ENCODE assay signal across 8 cellular contexts in the genomic region with DNA sequence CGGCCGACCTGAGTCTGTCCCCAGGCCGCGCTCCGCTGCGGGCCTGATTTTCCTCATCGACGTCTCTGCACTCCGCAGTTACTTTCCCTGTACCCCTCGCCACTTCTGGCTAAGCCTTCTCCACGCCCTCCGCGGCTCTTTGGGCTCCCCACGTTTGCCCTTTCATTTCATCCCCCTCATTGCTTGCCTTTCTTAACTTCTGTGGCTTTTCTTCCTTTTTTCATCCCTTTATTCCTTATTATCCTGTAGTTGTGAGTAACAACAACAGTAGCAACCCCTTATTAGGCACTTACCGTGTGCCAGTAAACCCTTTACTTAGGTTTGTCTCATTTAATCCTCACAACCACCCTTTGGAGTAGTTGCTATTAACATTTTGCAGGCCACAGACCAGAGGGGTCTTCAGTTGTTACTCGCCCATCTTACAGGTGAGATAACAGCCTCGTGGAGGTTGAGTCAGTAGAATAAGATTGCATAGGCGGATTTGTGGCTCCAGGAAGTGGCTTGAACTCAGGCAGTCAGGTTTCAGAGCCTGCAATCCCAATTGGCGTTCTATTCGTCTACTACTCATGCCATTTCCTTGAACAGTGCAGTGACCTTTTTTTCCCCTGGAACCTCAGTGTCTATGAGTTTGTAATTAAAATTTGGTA. TPM values are rescaled to one million over a fixed set of nuclear protein-coding genes. Genes with fewer than 3 reads are reported as not detected.
DNase-seq lines count a peak whose midpoint lies in the region; ATAC-seq, FAIRE-seq and TF ChIP-seq lines count a peak whose summit lies in the region.

No MANE protein-coding gene starts in this region.

- peak overlapping the region; percentile 99 for H3K27ac Mint-ChIP-seq in MCF 10A (ENCODE audit: low read depth, unreplicated experiment)

- H3K4me3 Mint-ChIP-seq in MCF 10A (ENCODE audit: unreplicated experiment): peak overlapping the region; percentile 97

- TSS peak; percentile 72 for BruUV-seq in MCF 10A (replicated peaks; lab: Mats Ljungman, UMichigan)

- CTCF ChIA-PET in AG04449 (lab: Yijun Ruan, JAX) (interaction anchor here (0.7 to 1.9 kb wide), 9 partner anchors 9 to 741 kb away, joined by 3 to 31 read pairs (median 7); no protein-coding TSS in a partner anchor), MCF 10A (lab: Yijun Ruan, JAX) (interaction anchor here (0.7 to 6.3 kb wide), 15 partner anchors 10 to 1148 kb away, joined by 3 to 47 read pairs (median 4); no protein-coding TSS in a partner anchor)

- no peaks in the 10 kb centered on the region for H3K9me3 Mint-ChIP-seq in MCF 10A (ENCODE audit: unreplicated experiment)

- no peaks in the 10 kb centered on the region for H3K27me3 Mint-ChIP-seq in MCF 10A (ENCODE audit: insufficient read depth, unreplicated experiment)

- intact Hi-C loops in MCF 10A (cut with micrococcal nuclease): no loop called here

- peaks cover 23% of the 10 kb centered on the region for H3K4me1 ChIP-seq in suprapubic skin

- peak overlapping the region; percentile 90 for H3K27ac ChIP-seq in suprapubic skin

- H3K4me3 ChIP-seq in AG04449 (ENCODE audit: low read depth, low read length) (peak overlapping the region; percentile 72), suprapubic skin (peak overlapping the region; percentile 77)

- no peaks in the 10 kb centered on the region for H3K27me3 ChIP-seq in suprapubic skin

- TF ChIP-seq EP300 in suprapubic skin (IDR thresholded peaks at IDR 0.05): no peak

- DNase-seq in AG04449 (ENCODE audit: low read depth, low spot score) (no peak), RCC 7860 (ENCODE audit: low spot score) (peak; percentile 77), MCF 10A (ENCODE audit: unreplicated experiment) (peak; percentile 70), lung microvascular endothelial cell (ENCODE audit: low read depth in 2 of 2) (peak; percentile 53 to 62), suprapubic skin (ENCODE audit: low spot score in 2 of 2) (peak in 1 of 2 donors; percentile 66), NCI-H1105 treated with DMSO at 0.1 percent for 48 hours (lab: John Stamatoyannopoulos, UW) (no peak)

- peaks cover 19% of the 10 kb centered on the region for H3K36me3 Mint-ChIP-seq in MCF 10A (ENCODE audit: insufficient read depth, unreplicated experiment)

- FAIRE-seq in RCC 7860 (lab: Jason Lieb, UNC): peak; percentile 31

- POLR2A ChIA-PET in AG04449 (lab: Yijun Ruan, JAX): no interaction called here
- POLR2A ChIA-PET in MCF 10A (lab: Yijun Ruan, JAX): interaction anchor here (0.7 to 2.0 kb wide), 13 partner anchors 12 to 1007 kb away, joined by 3 to 10 read pairs (median 4); a partner anchor contains a TSS

- TF ChIP-seq POLR2A in suprapubic skin (IDR thresholded peaks at IDR 0.05): no peak

- no peak for TF ChIP-seq CTCF in AG04449 (IDR thresholded peaks at IDR 0.05; ENCODE audit: insufficient read depth, low read length, missing control alignments)
- no peak for TF ChIP-seq CTCF in MCF 10A (IDR thresholded peaks at IDR 0.05; ENCODE audit: unreplicated experiment)
- TF ChIP-seq CTCF in suprapubic skin (IDR thresholded peaks at IDR 0.05): no peak

- no peaks in the 10 kb centered on the region for H3K36me3 ChIP-seq in suprapubic skin

- no peaks in the 10 kb centered on the region for H3K9me3 ChIP-seq in suprapubic skin

- peaks cover 36% of the 10 kb centered on the region for H3K4me1 Mint-ChIP-seq in MCF 10A (ENCODE audit: insufficient read depth, unreplicated experiment)

- ATAC-seq in GM18517 (IDR thresholded peaks at IDR 0.05; ENCODE audit: unreplicated experiment) (peak; percentile 20), HG03039 (IDR thresholded peaks at IDR 0.05; ENCODE audit: unreplicated experiment) (peak; percentile 12)

- WGBS in suprapubic skin: under 1% methylated on average over 20 of the region's 20 CpGs

RNA-seq across cellular contexts. Expression of a gene that starts 0.7 kb away (rescaled TPM):
- total RNA-seq in MCF 10A (2022) (128 and 134 TPM in 2 replicates), lung microvascular endothelial cell (14.2 and 15.9 TPM in 2 replicates), suprapubic skin (100 to 1,000 TPM in 1 of 4 donors, 10 to 100 TPM in 3; 59.1 to 164 (median 65.1) TPM)

Comparison
In these comparisons a context has a peak if more than half of its experiments do, and no peak if none do; other contexts are left out.
1. DNase-seq: peak in RCC 7860 (single experiment), MCF 10A (single experiment) and lung microvascular endothelial cell (2 of 2); none in AG04449 (single experiment) and NCI-H1105 treated with DMSO at 0.1 percent for 48 hours (single experiment).